20 cellular contexts compared by ENCODE assay signal in genomic region chr12:82027612-82028011, GRCh38.
"Had no signal": no experiment of that assay in that cellular context is flagged by ENCODE, and none has a peak within 500 bp of the region (broad histone marks: within the 10 kb centered on the region; RNA-seq: fewer than 3 reads in every experiment).

No MANE protein-coding gene starts in this region.

- H3K36me3 Mint-ChIP-seq: activated CD4-positive, alpha-beta memory T cell treated with anti-CD3 and anti-CD28 coated beads for 36 hours; activated naive CD8-positive, alpha-beta T cell; naive thymus-derived CD8-positive, alpha-beta T cell had no signal

- FAIRE-seq: endothelial cell of umbilical vein had no signal

- H3K36me3 ChIP-seq: cardiac muscle cell, esophagus muscularis mucosa, pancreas, right lobe of liver, suprapubic skin, transverse colon, uterus had no signal

- H3K27ac ChIP-seq: cardiac muscle cell, esophagus muscularis mucosa, pancreas, right lobe of liver, suprapubic skin, transverse colon, uterus had no signal

- H3K27me3 ChIP-seq: cardiac muscle cell, esophagus muscularis mucosa, pancreas, right lobe of liver, suprapubic skin, transverse colon, uterus had no signal

- H3K9me3 ChIP-seq: esophagus muscularis mucosa, pancreas, right lobe of liver, suprapubic skin, transverse colon, uterus had no signal

- H3K4me1 Mint-ChIP-seq: activated B cell treated with CpG ODN at 0.5 μM for 24 hours had no signal

- H3K9me3 Mint-ChIP-seq: activated CD4-positive, alpha-beta memory T cell treated with anti-CD3 and anti-CD28 coated beads for 36 hours; dendritic cell treated with granulocyte-macrophage colony-stimulating factor and Interleukin-4, amounts not matched to agents 40 ng/mL and 50 ng/mL, for 4 days; stimulated activated naive CD8-positive, alpha-beta T cell treated with anti-CD3 and anti-CD28 coated beads, Interleukin-15, amount 100 ng/mL, for 72 hours had no signal

- H3K27me3 Mint-ChIP-seq: activated B cell treated with CpG ODN at 0.5 μM for 24 hours; activated CD4-positive, alpha-beta memory T cell treated with anti-CD3 and anti-CD28 coated beads for 36 hours; dendritic cell treated with granulocyte-macrophage colony-stimulating factor and Interleukin-4, amounts not matched to agents 40 ng/mL and 50 ng/mL, for 4 days; stimulated activated naive CD8-positive, alpha-beta T cell treated with anti-CD3 and anti-CD28 coated beads, Interleukin-15, amount 100 ng/mL, for 72 hours had no signal

- H3K4me3 ChIP-seq: cardiac muscle cell, esophagus muscularis mucosa, pancreas, right lobe of liver, suprapubic skin, transverse colon, uterus had no signal

- H3K4me3 Mint-ChIP-seq: activated B cell treated with CpG ODN at 0.5 μM for 24 hours; activated CD4-positive, alpha-beta memory T cell treated with anti-CD3 and anti-CD28 coated beads for 36 hours; activated naive CD8-positive, alpha-beta T cell; dendritic cell treated with granulocyte-macrophage colony-stimulating factor and Interleukin-4, amounts not matched to agents 40 ng/mL and 50 ng/mL, for 4 days; naive thymus-derived CD8-positive, alpha-beta T cell had no signal

- DNase-seq: activated B cell treated with CpG ODN at 0.5 μM for 24 hours; activated CD4-positive, alpha-beta memory T cell treated with anti-CD3 and anti-CD28 coated beads for 36 hours; activated CD4-positive, alpha-beta T cell treated with anti-CD3 and anti-CD28 coated beads for 4 hours; activated T-cell treated with anti-CD3 and anti-CD28 coated beads for 4 hours; effector CD8-positive, alpha-beta T cell; mesendoderm; naive thymus-derived CD8-positive, alpha-beta T cell; pancreas; right lobe of liver; small intestine; stimulated activated CD4-positive, alpha-beta T cell treated with anti-CD3 and anti-CD28 coated beads, Interleukin-4, amount 100 ng/mL, for 1 hour; stimulated activated naive CD8-positive, alpha-beta T cell treated with anti-CD3 and anti-CD28 coated beads, Interleukin-15, amount 100 ng/mL, for 72 hours; transverse colon; uterus had no signal

- ATAC-seq: naive thymus-derived CD8-positive, alpha-beta T cell; pancreas; right lobe of liver; stimulated activated naive CD8-positive, alpha-beta T cell treated with anti-CD3 and anti-CD28 coated beads, Interleukin-15, amount 100 ng/mL, for 72 hours had no signal

- H3K4me1 ChIP-seq: esophagus muscularis mucosa, pancreas, right lobe of liver, suprapubic skin, transverse colon, uterus had no signal
